Comparison of ENCODE assay signal across 1 cellular context in the genomic region with DNA sequence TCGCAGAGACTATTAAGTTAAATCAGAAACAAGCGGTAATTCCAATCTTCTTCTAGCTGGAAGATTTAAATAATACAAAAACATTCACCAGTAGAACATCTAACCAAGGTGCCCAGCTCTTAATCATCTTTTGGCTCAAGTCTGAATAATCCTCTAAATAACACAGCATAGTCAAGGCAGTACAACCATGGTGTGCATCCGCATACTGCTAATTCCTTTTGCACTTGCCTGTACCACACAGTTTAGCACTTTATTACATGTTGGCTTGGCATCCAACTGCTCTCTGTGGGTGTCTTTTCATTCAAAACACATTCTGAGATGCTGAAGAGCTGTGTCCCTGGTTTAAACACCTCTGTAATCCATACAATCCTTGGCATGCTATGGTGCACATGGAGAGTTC.
TF ChIP-seq lines count a peak whose summit lies in the region.

No MANE protein-coding gene starts in this region.

TF ChIP-seq in HEK293, 187 proteins besides CTCF, POLR2A, EP300 and RAD21 (continued from another document):
- TF ChIP-seq ZNF76 (tag by site-specific recombination; IDR thresholded peaks at IDR 0.05; ENCODE audit: borderline replicate concordance, low read depth) (no peak), ZNF350 (tag by site-specific recombination; IDR thresholded peaks at IDR 0.05) (no peak), ZNF48 (tag by site-specific recombination; IDR thresholded peaks at IDR 0.05) (no peak), ZNF335 (tag by site-specific recombination; conservative IDR thresholded peaks at IDR 0.05) (no peak), WT1 (tag by site-specific recombination; IDR thresholded peaks at IDR 0.05) (no peak)
